Comparison of ENCODE assay signal across 8 cellular contexts in genomic region chr5:94618493-94619328, GRCh38. TPM values are rescaled to one million over a fixed set of nuclear protein-coding genes. Genes with fewer than 3 reads are reported as not detected.
A peak's percentile ranks its signal among the peaks of the same experiment; 100 is the strongest.
DNase-seq lines count a peak whose midpoint lies in the region; ATAC-seq, FAIRE-seq and TF ChIP-seq lines count a peak whose summit lies in the region.

A gene with protein sequence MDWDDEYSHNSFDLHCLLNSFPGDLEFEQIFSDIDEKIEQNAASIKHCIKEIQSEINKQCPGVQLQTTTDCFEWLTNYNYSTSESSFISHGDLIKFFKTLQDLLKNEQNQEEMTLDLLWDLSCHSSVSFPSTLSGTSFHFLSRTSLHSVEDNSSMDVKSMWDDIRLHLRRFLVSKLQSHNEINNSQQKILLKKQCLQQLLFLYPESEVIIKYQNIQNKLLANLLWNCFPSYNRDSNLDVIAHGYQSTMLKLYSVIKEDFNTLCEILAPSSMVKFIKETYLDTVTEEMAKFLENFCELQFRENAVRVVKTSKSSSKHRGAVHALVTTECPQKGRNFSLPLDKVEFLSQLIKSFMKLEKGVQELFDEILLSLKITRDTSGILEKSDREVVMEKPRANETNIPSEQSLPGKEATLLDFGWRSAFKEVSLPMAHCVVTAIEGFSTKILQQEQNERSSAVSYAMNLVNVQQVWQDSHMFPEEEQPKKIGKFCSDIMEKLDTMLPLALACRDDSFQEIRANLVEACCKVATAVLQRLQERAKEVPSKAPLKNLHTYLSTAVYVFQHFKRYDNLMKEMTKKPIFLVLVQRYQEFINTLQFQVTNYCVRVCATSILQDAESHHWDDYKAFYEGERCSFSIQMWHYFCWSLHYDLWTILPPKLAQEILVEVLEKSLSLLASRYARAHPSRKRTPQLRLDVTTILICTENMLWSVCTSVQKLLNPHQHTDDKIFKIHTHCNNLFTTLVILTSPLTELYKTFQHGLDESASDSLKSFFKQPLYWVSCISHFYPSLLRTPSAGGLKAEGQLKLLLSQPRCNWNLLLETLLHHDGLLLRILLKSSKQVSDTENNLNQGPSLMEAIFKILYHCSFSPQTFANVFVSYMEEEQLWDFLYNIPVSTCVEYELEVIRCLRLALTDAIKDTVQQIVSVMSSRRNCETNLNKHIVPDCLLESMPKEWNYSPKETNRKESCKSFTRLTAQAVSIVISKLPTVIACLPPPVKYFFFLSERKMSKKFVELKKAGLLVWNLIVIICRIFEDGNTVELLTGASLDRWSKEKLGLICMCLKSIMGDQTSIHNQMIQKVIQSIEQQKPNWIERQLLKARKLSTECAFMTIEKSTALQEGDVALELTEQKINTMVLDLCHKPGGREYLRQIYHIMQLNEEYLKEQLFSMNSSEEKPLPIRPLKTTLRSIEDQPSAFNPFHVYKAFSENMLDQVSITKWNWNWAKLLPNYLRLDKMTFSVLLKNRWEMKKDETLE (N-terminal part only) (minus strand): TSS chr5:94618604. CDS start chr5:94537126, 81,478 bp downstream.
Gene SLF1 (plus strand): TSS chr5:94618669. CDS start chr5:94628811, 10,142 bp downstream.

- no peaks in the 10 kb centered on the region for H3K36me3 ChIP-seq in kidney (ENCODE audit: control insufficient read depth in 1 of 2, insufficient read depth in 2 of 2, low read length in 2 of 2)

- TF ChIP-seq CTCF in AG09309 (IDR thresholded peaks at IDR 0.05; ENCODE audit: control insufficient read depth, insufficient read depth, low read depth, low read length, missing control alignments) = no peak
- TF ChIP-seq CTCF in kidney (IDR thresholded peaks at IDR 0.05; ENCODE audit: borderline replicate concordance, extremely low read depth, insufficient read depth) = no peak

- intact Hi-C loops in kidney (cut with DNase I) = no loop called here

- DNase-seq in AG09309 (ENCODE audit: low read depth) (peak; percentile 40), NCI-H345 treated with DMSO at 0.1 percent for 48 hours (lab: John Stamatoyannopoulos, UW; ENCODE audit: unreplicated experiment) (peak; percentile 75), cerebellar nuclear complex (lab: John Stamatoyannopoulos, UW) (peak; percentile 67 to 74), kidney (peak; percentile 95)
- DNase-seq in stimulated activated CD4-positive, alpha-beta T cell treated with anti-CD3 and anti-CD28 coated beads, Interleukin-15, amount 100 ng/mL, for 1 hour (ENCODE audit: low read depth in 1 of 2, low spot score in 1 of 2) = peak; percentile 64 to 74

- FAIRE-seq in kidney (lab: Jason Lieb, UNC) = no peak

- ATAC-seq in GM19023 (IDR thresholded peaks at IDR 0.05; ENCODE audit: unreplicated experiment) (peak; percentile 97), HG03196 (IDR thresholded peaks at IDR 0.05; ENCODE audit: unreplicated experiment) (peak; percentile 98)
- ATAC-seq in activated CD4-positive, CD25-positive, alpha-beta regulatory T cell treated with anti-CD3 and anti-CD28 coated beads, Interleukin-2, amount 50 U/mL, for 24 hours = peak; percentile 97

- no peaks in the 10 kb centered on the region for H3K9me3 ChIP-seq in kidney (ENCODE audit: control insufficient read depth in 1 of 2, low read length in 2 of 2)

- peak within 1 kb of the TSS; percentile 74 to 81 for H3K9ac ChIP-seq in kidney (ENCODE audit: low read length in 2 of 2)

- H3K4me3 ChIP-seq in AG09309 (ENCODE audit: control insufficient read depth, low read depth, low read length) (peak within 1 kb of the TSS; percentile 85), kidney (ENCODE audit: low read length in 2 of 2) (peak within 1 kb of the TSS; percentile 91 to 96)

- peak within 1 kb of the TSS; percentile 74 to 79 for H3K27ac ChIP-seq in kidney (ENCODE audit: low read depth in 2 of 2, low read length in 2 of 2)

- no peaks in the 10 kb centered on the region for H3K4me1 ChIP-seq in kidney (ENCODE audit: control insufficient read depth in 1 of 2, insufficient read depth in 1 of 2, low read depth in 1 of 2, low read length in 2 of 2)

RNA-seq across cellular contexts. Expression of the first gene that starts in this region (rescaled TPM):
- 5.4 TPM for total RNA-seq in kidney
- polyA plus RNA-seq in kidney (ENCODE audit: insufficient read depth, low read depth, low replicate concordance) = 0.80 TPM

RNA-seq across cellular contexts. Expression of gene SLF1, which starts in this region (rescaled TPM):
- 4.5 TPM for total RNA-seq in kidney
- 1.3 TPM for polyA plus RNA-seq in kidney (ENCODE audit: insufficient read depth, low read depth, low replicate concordance)

Comparison
In these comparisons a context has a peak if more than half of its experiments do, and no peak if none do; other contexts are left out.
1. Peak in every context shown above with its lines: DNase-seq, ATAC-seq, H3K4me3 ChIP-seq and H3K27ac ChIP-seq.
2. DNase-seq: peak in every context shown above with its lines; median percentile 95 in kidney; 75 in NCI-H345 treated with DMSO at 0.1 percent for 48 hours; 70 in cerebellar nuclear complex; 69 in stimulated activated CD4-positive, alpha-beta T cell treated with anti-CD3 and anti-CD28 coated beads, Interleukin-15, amount 100 ng/mL, for 1 hour; 40 in AG09309.